Comparison of ENCODE assay signal across 26 cellular contexts in the genomic region with DNA sequence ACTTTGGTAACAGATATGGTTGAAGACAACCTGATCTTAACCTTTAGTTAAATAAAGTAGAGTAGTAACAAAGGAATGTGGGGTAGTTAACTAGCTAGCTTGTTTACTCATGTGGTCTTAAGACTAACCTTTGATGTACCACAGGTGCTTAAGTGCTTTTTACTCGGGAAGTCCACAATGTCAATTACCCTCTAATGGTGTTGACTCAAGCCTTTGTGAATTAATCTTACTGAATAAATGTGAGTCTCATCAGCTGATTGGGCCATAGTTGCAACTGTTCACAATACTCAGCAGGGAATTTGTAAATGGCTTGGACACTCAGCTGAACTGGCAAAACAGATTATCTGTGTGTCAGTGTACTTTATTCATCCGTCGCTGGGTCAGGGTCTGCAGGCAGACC.
DNase-seq lines count a peak whose midpoint lies in the region; ATAC-seq and TF ChIP-seq lines count a peak whose summit lies in the region.
"Had no signal": no experiment of that assay in that cellular context is flagged by ENCODE, and none has a peak within 500 bp of the region (broad histone marks: within the 10 kb centered on the region; RNA-seq: fewer than 3 reads in every experiment).

No MANE protein-coding gene starts in this region.

- H3K27ac ChIP-seq in MM.1S (ENCODE audit: low read length): no peak overlapping the region
- H3K27ac ChIP-seq: cardiac muscle cell, gastroesophageal sphincter, RWPE1, SJSA1, transverse colon had no signal

- H3K27ac Mint-ChIP-seq in Caco-2 (ENCODE audit: unreplicated experiment): peak overlapping the region; percentile 64
- H3K27ac Mint-ChIP-seq in glutamatergic neuron (ENCODE audit: unreplicated experiment): peak overlapping the region; percentile 19
- no peak overlapping the region for H3K27ac Mint-ChIP-seq in stimulated activated effector memory CD8-positive, alpha-beta T cell treated with anti-CD3 and anti-CD28 coated beads, Interleukin-12 subunit alpha, Interleukin-12 subunit beta, amount 100 ng/mL, for 72 hours
- H3K27ac Mint-ChIP-seq: activated naive CD8-positive, alpha-beta T cell treated with anti-CD3 and anti-CD28 coated beads, Interleukin-2, amount 50 U/mL, for 24 hours; activated T-cell treated with anti-CD3 and anti-CD28 coated beads, Interleukin-2, amount 50 U/mL, for 72 hours; CD4-positive, alpha-beta T cell; memory B cell; nephron progenitor cell; stimulated activated memory B cell treated with anti-CD40 and anti-IgM and Interleukin-4, amounts not matched to agents 10 μg/mL and 1 μg/mL and 100 μg/mL, for 72 hours had no signal

- CTCF ChIA-PET in Caco-2 (lab: Charles Lee): interaction anchor here (0.6 kb wide), 1 partner anchor 94 kb away, joined by 3 read pairs; no protein-coding TSS in a partner anchor

- no peaks in the 10 kb centered on the region for H3F3A ChIP-seq in MM.1S (ENCODE audit: insufficient read depth, low read length)

- no peak for ATAC-seq in HG02981 (IDR thresholded peaks at IDR 0.05; ENCODE audit: unreplicated experiment)
- no peak for ATAC-seq in stimulated activated effector memory CD8-positive, alpha-beta T cell treated with anti-CD3 and anti-CD28 coated beads, Interleukin-12 subunit alpha, Interleukin-12 subunit beta, amount 100 ng/mL, for 72 hours
- ATAC-seq in GM21528 (IDR thresholded peaks at IDR 0.05; ENCODE audit: low FRiP score, unreplicated experiment): no peak
- ATAC-seq: activated naive CD8-positive, alpha-beta T cell treated with anti-CD3 and anti-CD28 coated beads, Interleukin-2, amount 50 U/mL, for 24 hours; activated T-cell treated with anti-CD3 and anti-CD28 coated beads, Interleukin-2, amount 50 U/mL, for 72 hours; gastroesophageal sphincter; left colon; stimulated activated memory B cell treated with anti-CD40 and anti-IgM and Interleukin-4, amounts not matched to agents 10 μg/mL and 1 μg/mL and 100 μg/mL, for 72 hours had no signal

- H3K9me3 ChIP-seq in Caco-2 (no peaks in the 10 kb centered on the region), MM.1S (replicated peaks; ENCODE audit: insufficient read depth, low read length) (no peaks in the 10 kb centered on the region)
- H3K9me3 ChIP-seq: SJSA1, transverse colon had no signal

- H3K4me1 Mint-ChIP-seq in Caco-2 (ENCODE audit: low read depth, unreplicated experiment): peaks cover 21% of the 10 kb centered on the region
- H3K4me1 Mint-ChIP-seq in glutamatergic neuron (ENCODE audit: low read depth, unreplicated experiment): peaks cover 5% of the 10 kb centered on the region
- no peaks in the 10 kb centered on the region for H3K4me1 Mint-ChIP-seq in stimulated activated effector memory CD8-positive, alpha-beta T cell treated with anti-CD3 and anti-CD28 coated beads, Interleukin-12 subunit alpha, Interleukin-12 subunit beta, amount 100 ng/mL, for 72 hours
- H3K4me1 Mint-ChIP-seq: activated naive CD8-positive, alpha-beta T cell treated with anti-CD3 and anti-CD28 coated beads, Interleukin-2, amount 50 U/mL, for 24 hours; memory B cell; stimulated activated memory B cell treated with anti-CD40 and anti-IgM and Interleukin-4, amounts not matched to agents 10 μg/mL and 1 μg/mL and 100 μg/mL, for 72 hours had no signal

- H3K4me3 ChIP-seq in Caco-2 (ENCODE audit: low read depth, low read length): no peak overlapping the region
- no peak overlapping the region for H3K4me3 ChIP-seq in MM.1S (ENCODE audit: low read length)
- H3K4me3 ChIP-seq: cardiac muscle cell, gastroesophageal sphincter, SJSA1, transverse colon had no signal

- H3K4me2 ChIP-seq in MM.1S (ENCODE audit: low read depth, low read length): no peak overlapping the region

- intact Hi-C loops in Caco-2 (cut with micrococcal nuclease; ENCODE audit: unreplicated experiment): loop anchor here (1.0 kb wide), 1 partner anchor 84 kb away; no protein-coding TSS in a partner anchor

- DNase-seq in Caco-2 (peak in 1 of 2 experiments; percentile 22), LoVo (ENCODE audit: low spot score) (peak; percentile 11), NCI-H510A (lab: John Stamatoyannopoulos, UW) (peak; percentile 6), glutamatergic neuron (no peak), MM.1S (no peak)
- DNase-seq in stimulated activated effector memory CD8-positive, alpha-beta T cell treated with anti-CD3 and anti-CD28 coated beads, Interleukin-12 subunit alpha, Interleukin-12 subunit beta, amount 100 ng/mL, for 72 hours (ENCODE audit: low spot score in 2 of 2): no peak
- DNase-seq: activated CD4-positive, alpha-beta T cell treated with anti-CD3 and anti-CD28 coated beads, Interleukin-2, amount 50 U/mL, for 48 hours; activated naive CD4-positive, alpha-beta T cell; activated naive CD8-positive, alpha-beta T cell treated with anti-CD3 and anti-CD28 coated beads, Interleukin-2, amount 50 U/mL, for 24 hours; activated T-cell treated with anti-CD3 and anti-CD28 coated beads, Interleukin-2, amount 50 U/mL, for 72 hours; CD4-positive, alpha-beta T cell; effector CD8-positive, alpha-beta T cell; hippocampal formation; left colon; NCI-H1694 treated with DMSO at 0.1 percent for 48 hours; NCI-H226; nephron progenitor cell; transverse colon had no signal

- H3K9ac ChIP-seq in MM.1S (ENCODE audit: low read length): no peak overlapping the region

- peak overlapping the region; percentile 32 for H3K4me3 Mint-ChIP-seq in Caco-2 (ENCODE audit: unreplicated experiment)
- H3K4me3 Mint-ChIP-seq in glutamatergic neuron (ENCODE audit: unreplicated experiment): no peak overlapping the region
- H3K4me3 Mint-ChIP-seq in stimulated activated effector memory CD8-positive, alpha-beta T cell treated with anti-CD3 and anti-CD28 coated beads, Interleukin-12 subunit alpha, Interleukin-12 subunit beta, amount 100 ng/mL, for 72 hours: no peak overlapping the region
- H3K4me3 Mint-ChIP-seq: activated naive CD8-positive, alpha-beta T cell treated with anti-CD3 and anti-CD28 coated beads, Interleukin-2, amount 50 U/mL, for 24 hours; activated T-cell treated with anti-CD3 and anti-CD28 coated beads, Interleukin-2, amount 50 U/mL, for 72 hours; CD4-positive, alpha-beta T cell; memory B cell; nephron progenitor cell; stimulated activated memory B cell treated with anti-CD40 and anti-IgM and Interleukin-4, amounts not matched to agents 10 μg/mL and 1 μg/mL and 100 μg/mL, for 72 hours had no signal

- TF ChIP-seq CTCF in Caco-2 (IDR thresholded peaks at IDR 0.05; ENCODE audit: insufficient read depth in 1 of 2, low read depth in 1 of 2, low read length in 1 of 2, severe bottlenecking in 1 of 2, unreplicated experiment in 1 of 2) (no peak), glutamatergic neuron (IDR thresholded peaks at IDR 0.05; ENCODE audit: partially characterized antibody, unreplicated experiment) (no peak), MM.1S (IDR thresholded peaks at IDR 0.05; ENCODE audit: low read length) (no peak)

- H3K27me3 Mint-ChIP-seq in Caco-2 (ENCODE audit: insufficient read depth, unreplicated experiment) (no peaks in the 10 kb centered on the region), glutamatergic neuron (ENCODE audit: unreplicated experiment) (no peaks in the 10 kb centered on the region)

- H3K27me3 ChIP-seq in Caco-2 (replicated peaks; ENCODE audit: control insufficient read depth, insufficient read depth, low read length): no peaks in the 10 kb centered on the region
- H3K27me3 ChIP-seq in MM.1S (replicated peaks; ENCODE audit: insufficient read depth, low read length): no peaks in the 10 kb centered on the region
- H3K27me3 ChIP-seq: cardiac muscle cell, gastroesophageal sphincter, transverse colon had no signal

- H3K36me3 Mint-ChIP-seq in Caco-2 (ENCODE audit: insufficient read depth, unreplicated experiment) (no peaks in the 10 kb centered on the region), glutamatergic neuron (ENCODE audit: unreplicated experiment) (no peaks in the 10 kb centered on the region)
- H3K36me3 Mint-ChIP-seq in stimulated activated effector memory CD8-positive, alpha-beta T cell treated with anti-CD3 and anti-CD28 coated beads, Interleukin-12 subunit alpha, Interleukin-12 subunit beta, amount 100 ng/mL, for 72 hours: no peaks in the 10 kb centered on the region
- H3K36me3 Mint-ChIP-seq: memory B cell; stimulated activated memory B cell treated with anti-CD40 and anti-IgM and Interleukin-4, amounts not matched to agents 10 μg/mL and 1 μg/mL and 100 μg/mL, for 72 hours had no signal

- H3K9me3 Mint-ChIP-seq in Caco-2 (ENCODE audit: unreplicated experiment) (peaks cover 17% of the 10 kb centered on the region), glutamatergic neuron (ENCODE audit: unreplicated experiment) (no peaks in the 10 kb centered on the region)
- no peaks in the 10 kb centered on the region for H3K9me3 Mint-ChIP-seq in stimulated activated effector memory CD8-positive, alpha-beta T cell treated with anti-CD3 and anti-CD28 coated beads, Interleukin-12 subunit alpha, Interleukin-12 subunit beta, amount 100 ng/mL, for 72 hours
- H3K9me3 Mint-ChIP-seq: activated T-cell treated with anti-CD3 and anti-CD28 coated beads, Interleukin-2, amount 50 U/mL, for 72 hours; memory B cell; stimulated activated memory B cell treated with anti-CD40 and anti-IgM and Interleukin-4, amounts not matched to agents 10 μg/mL and 1 μg/mL and 100 μg/mL, for 72 hours had no signal

- BruUV-seq in Caco-2 (replicated peaks; lab: Mats Ljungman, UMichigan): no TSS peak

- H3K36me3 ChIP-seq in Caco-2 (ENCODE audit: control insufficient read depth, insufficient read depth, low read length) (no peaks in the 10 kb centered on the region), MM.1S (replicated peaks; ENCODE audit: insufficient read depth, low read length) (no peaks in the 10 kb centered on the region)
- H3K36me3 ChIP-seq: cardiac muscle cell, gastroesophageal sphincter, SJSA1, transverse colon had no signal

- H2AFZ ChIP-seq in MM.1S (ENCODE audit: low read length): no peak overlapping the region

- H3K4me1 ChIP-seq in Caco-2 (peaks cover 15% of the 10 kb centered on the region), MM.1S (ENCODE audit: low read length) (no peaks in the 10 kb centered on the region)
- H3K4me1 ChIP-seq: gastroesophageal sphincter, SJSA1, transverse colon had no signal

- H4K20me1 ChIP-seq in MM.1S (ENCODE audit: insufficient read depth, low read length): no peaks in the 10 kb centered on the region

- POLR2A ChIA-PET in Caco-2 (lab: Charles Lee): no interaction called here

- H3K79me2 ChIP-seq in MM.1S (ENCODE audit: low read length): no peaks in the 10 kb centered on the region

- no peaks in the 10 kb centered on the region for H3K9me2 ChIP-seq in MM.1S (replicated peaks; ENCODE audit: insufficient read depth, low read length)

Comparison
In these comparisons a context has a peak if more than half of its experiments do, and no peak if none do; other contexts are left out.
1. DNase-seq: peak in LoVo (single experiment) and NCI-H510A (single experiment); none in glutamatergic neuron (single experiment), MM.1S (single experiment) and stimulated activated effector memory CD8-positive, alpha-beta T cell treated with anti-CD3 and anti-CD28 coated beads, Interleukin-12 subunit alpha, Interleukin-12 subunit beta, amount 100 ng/mL, for 72 hours (0 of 2).